Comparison of ENCODE assay signal across 8 cellular contexts in genomic region chr1:153842006-153842471, GRCh38.
A peak's percentile ranks its signal among the peaks of the same experiment; 100 is the strongest.
DNase-seq lines count a peak whose midpoint lies in the region; ATAC-seq and TF ChIP-seq lines count a peak whose summit lies in the region.

No MANE protein-coding gene starts in this region.

- no peak for TF ChIP-seq POLR2A in GM18505 (IDR thresholded peaks at IDR 0.05; ENCODE audit: borderline replicate concordance, extremely low read depth, insufficient read depth, insufficient read length)

- ATAC-seq in GM18505 (IDR thresholded peaks at IDR 0.05; ENCODE audit: unreplicated experiment) (peak; percentile 73), GM21390 (IDR thresholded peaks at IDR 0.05; ENCODE audit: unreplicated experiment) (peak; percentile 85), HG03565 (IDR thresholded peaks at IDR 0.05; ENCODE audit: unreplicated experiment) (peak; percentile 62), HG03097 (IDR thresholded peaks at IDR 0.05; ENCODE audit: low FRiP score, unreplicated experiment) (no peak), left lobe of liver (no peak)

- DNase-seq in fibroblast of peridontal ligament (ENCODE audit: extremely low read depth) (peak; percentile 11), NCI-H1048 (lab: John Stamatoyannopoulos, UW) (no peak), COR-L47 (lab: John Stamatoyannopoulos, UW) (no peak), left lobe of liver (ENCODE audit: low spot score) (no peak)

Comparison
In these comparisons a context has a peak if more than half of its experiments do, and no peak if none do; other contexts are left out.
1. ATAC-seq: peak in GM18505 (single experiment), GM21390 (single experiment) and HG03565 (single experiment); none in HG03097 (single experiment) and left lobe of liver (single experiment).